8 cellular contexts compared by ENCODE assay signal in genomic region chr19:38619361-38620174, GRCh38. TPM values are rescaled to one million over a fixed set of nuclear protein-coding genes. Genes with fewer than 3 reads are reported as not detected.
A peak's percentile ranks its signal among the peaks of the same experiment; 100 is the strongest.
DNase-seq lines count a peak whose midpoint lies in the region; ATAC-seq, FAIRE-seq and TF ChIP-seq lines count a peak whose summit lies in the region.

No MANE protein-coding gene starts in this region.

- CTCF ChIA-PET in HepG2 (lab: Yijun Ruan, JAX; ENCODE audit: low intra/inter-chr PET ratio, low total read pairs): no interaction called here

- no peaks in the 10 kb centered on the region for H3K9me3 Mint-ChIP-seq in activated T-cell treated with anti-CD3 and anti-CD28 coated beads, Interleukin-2, amount 50 U/mL, for 24 hours

- no peak for TF ChIP-seq RAD21 in HepG2 (CRISPR knock-in tag; IDR thresholded peaks at IDR 0.05)

- no peaks in the 10 kb centered on the region for H3K27me3 Mint-ChIP-seq in activated T-cell treated with anti-CD3 and anti-CD28 coated beads, Interleukin-2, amount 50 U/mL, for 24 hours

- BruUV-seq in HepG2 (replicated peaks; lab: Mats Ljungman, UMichigan): TSS peak; percentile 82

- H3K4me1 ChIP-seq in ascending aorta (peaks cover 9 to 10% of the 10 kb centered on the region in 2 donors), HepG2 (ENCODE audit: insufficient read depth, low read length) (peaks cover 28% of the 10 kb centered on the region), tibial artery (peaks cover 0 to 25% (median 19%) of the 10 kb centered on the region in 4 donors)

- ATAC-seq in HepG2: no peak; the same call in 2 of the 3 replicates
- ATAC-seq in GM18519 (IDR thresholded peaks at IDR 0.05; ENCODE audit: low FRiP score, unreplicated experiment): no peak
- no peak for ATAC-seq in GM21367 (IDR thresholded peaks at IDR 0.05; ENCODE audit: unreplicated experiment)

- intact Hi-C loops in ascending aorta (cut with DNase I) (loop anchor here (1.0 to 5.0 kb wide), 7 partner anchors 27 to 280 kb away; partner anchors contain the start of genes ACTN4, ECH1, GGN and NFKBIB), HepG2 (cut with micrococcal nuclease; ENCODE audit: unreplicated experiment) (no loop called here), tibial artery (cut with DNase I; ENCODE audit: low total_unique reads) (loop anchor here (5.0 to 10.0 kb wide), 2 partner anchors 222 to 285 kb away; no protein-coding TSS in a partner anchor)

- FAIRE-seq in HepG2 (lab: Jason Lieb, UNC): no peak

- peak overlapping the region; percentile 99 for H3K27ac Mint-ChIP-seq in activated T-cell treated with anti-CD3 and anti-CD28 coated beads, Interleukin-2, amount 50 U/mL, for 24 hours

- POLR2A ChIA-PET in HepG2 (lab: Yijun Ruan, JAX): interaction anchor here (0.8 to 2.6 kb wide), 28 partner anchors 9 to 772 kb away, joined by 3 to 21 read pairs (median 6); partner anchors contain the start of genes ACTN4, ECH1, FAM98C and GGN

- H3K4me3 Mint-ChIP-seq in activated T-cell treated with anti-CD3 and anti-CD28 coated beads, Interleukin-2, amount 50 U/mL, for 24 hours: peak overlapping the region; percentile 99

- H3K79me2 ChIP-seq in HepG2 (ENCODE audit: insufficient read depth, low read length): peaks cover 15% of the 10 kb centered on the region

- no peak for TF ChIP-seq EP300 in HepG2 (IDR thresholded peaks at IDR 0.05; ENCODE audit: low read depth in 2 of 2, low read length in 2 of 2)
- no peak for TF ChIP-seq EP300 in HepG2 (CRISPR knock-in tag; IDR thresholded peaks at IDR 0.05; ENCODE audit: borderline replicate concordance)

- no peak overlapping the region for H2AFZ ChIP-seq in HepG2 (ENCODE audit: low read length)

- H3K4me1 Mint-ChIP-seq in activated T-cell treated with anti-CD3 and anti-CD28 coated beads, Interleukin-2, amount 50 U/mL, for 24 hours (ENCODE audit: low read depth): peaks cover 49% of the 10 kb centered on the region

- TF ChIP-seq CTCF in ascending aorta (IDR thresholded peaks at IDR 0.05) (no peak), HepG2 (CRISPR knock-in tag; IDR thresholded peaks at IDR 0.05) (no peak), tibial artery (IDR thresholded peaks at IDR 0.05) (no peak)

- H3K9me3 ChIP-seq in ascending aorta: no peaks in the 10 kb centered on the region
- H3K9me3 ChIP-seq in HepG2 (ENCODE audit: low read length): no peaks in the 10 kb centered on the region
- no peaks in the 10 kb centered on the region for H3K9me3 ChIP-seq in tibial artery

- no peak for DNase-seq in activated T-cell treated with anti-CD3 and anti-CD28 coated beads, Interleukin-2, amount 50 U/mL, for 24 hours
- DNase-seq in activated T-cell treated with anti-CD3 and anti-CD28 coated beads for 4 hours: no peak
- no peak for DNase-seq in ascending aorta (ENCODE audit: low spot score in 2 of 2)
- no peak for DNase-seq in HepG2 (ENCODE audit: low spot score)
- no peak for DNase-seq in tibial artery
- DNase-seq in SHP77 (lab: John Stamatoyannopoulos, UW): no peak

- 6% methylated on average over 19 of the region's 21 CpGs for WGBS in HepG2 (ENCODE audit: low lambda C conversion rate)

- no peaks in the 10 kb centered on the region for H3K27me3 ChIP-seq in ascending aorta
- H3K27me3 ChIP-seq in HepG2 (ENCODE audit: control insufficient read depth in 1 of 2, insufficient read depth in 2 of 2, low read length in 2 of 2): no peaks in the 10 kb centered on the region; a peak in 2 of 5 replicates
- no peaks in the 10 kb centered on the region for H3K27me3 ChIP-seq in tibial artery

- TF ChIP-seq POLR2A in HepG2 (IDR thresholded peaks at IDR 0.05; ENCODE audit: insufficient read depth in 1 of 2, low read depth in 2 of 2, low read length in 2 of 2): no peak

- peaks cover 94% of the 10 kb centered on the region for H3K36me3 Mint-ChIP-seq in activated T-cell treated with anti-CD3 and anti-CD28 coated beads, Interleukin-2, amount 50 U/mL, for 24 hours (ENCODE audit: low read depth)

- H3K36me3 ChIP-seq in ascending aorta (peaks cover 34 to 39% of the 10 kb centered on the region in 2 donors), HepG2 (replicated peaks in 1 of 2; ENCODE audit: control insufficient read depth in 1 of 2, insufficient read depth in 2 of 2, low read length in 2 of 2) (peaks cover 10 to 22% of the 10 kb centered on the region in 2 experiments; a peak in 4 of 5 replicates), tibial artery (peaks cover 39 to 44% (median 39%) of the 10 kb centered on the region in 3 donors)

- H3K27ac ChIP-seq in ascending aorta: peak overlapping the region; percentile 87 to 88
- H3K27ac ChIP-seq in HepG2 (ENCODE audit: extremely low read length, insufficient read depth, low read length): peak overlapping the region; percentile 66
- peak overlapping the region; percentile 80 to 83 for H3K27ac ChIP-seq in tibial artery

- H4K20me1 ChIP-seq in HepG2 (ENCODE audit: insufficient read depth, low read length): no peaks in the 10 kb centered on the region

- H3K9ac ChIP-seq in HepG2 (ENCODE audit: insufficient read depth, low read depth, low read length): peak overlapping the region; percentile 90

- peak overlapping the region; percentile 75 to 91 for H3K4me3 ChIP-seq in ascending aorta
- H3K4me3 ChIP-seq in HepG2 (replicated peaks in 1 of 3; ENCODE audit: insufficient read depth in 1 of 3, low read depth in 2 of 3, low read length in 3 of 3): peak overlapping the region; percentile 92 to 95 (median 94)
- H3K4me3 ChIP-seq in tibial artery: peak overlapping the region; percentile 90 to 98

- in situ Hi-C loops in HepG2 (cut with HindIII; ENCODE audit: extremely low pct_ligation_motif_present, low pct_unique_long_range_greater_than_20kb): no loop called here

- H3K4me2 ChIP-seq in HepG2 (ENCODE audit: low read depth, low read length): peak overlapping the region; percentile 92

RNA-seq across cellular contexts. Expression of gene EIF3K, which starts 0.6 kb away (rescaled TPM):
- total RNA-seq in ascending aorta (696 TPM), HepG2 (2016; rRNA removed; fragmentation: Illumina TruSeq; extraction: Trizol) (258 and 351 TPM in 2 replicates)
- 100 and 104 TPM in 2 replicates for total RNA-seq in HepG2 (2016; cell fraction: cytosol; rRNA removed; fragmentation: Illumina TruSeq; extraction: Trizol; ENCODE audit: low read depth)
- total RNA-seq in HepG2 (2016; cell fraction: insoluble cytoplasmic fraction; rRNA removed; fragmentation: Illumina TruSeq; extraction: Trizol): 260 and 364 TPM in 2 replicates
- total RNA-seq in HepG2 (2016; cell fraction: membrane; rRNA removed; fragmentation: Illumina TruSeq; extraction: Trizol): 174 and 175 TPM in 2 replicates
- total RNA-seq in HepG2 (2016; cell fraction: nucleus; rRNA removed; fragmentation: Illumina TruSeq; extraction: Trizol): 92.4 TPM in 2 replicates
- polyA plus RNA-seq in HepG2 (2011; rRNA removed): 179 and 230 TPM in 2 replicates
- polyA plus RNA-seq in HepG2 (2011; cell fraction: cytosol; rRNA removed): 271 and 427 TPM in 2 replicates
- polyA plus RNA-seq in HepG2 (2011; cell fraction: nucleus; rRNA removed): 210 and 224 TPM in 2 replicates
- polyA plus RNA-seq in HepG2 (2012): 171 and 172 TPM in 2 replicates
- 106 and 109 TPM in 2 replicates for polyA plus RNA-seq in HepG2 (2016; cell fraction: cytosol; fragmentation: Illumina TruSeq; extraction: Trizol; ENCODE audit: low read depth)
- 349 and 386 TPM in 2 replicates for polyA plus RNA-seq in HepG2 (2016; cell fraction: insoluble cytoplasmic fraction; fragmentation: Illumina TruSeq; extraction: Trizol; ENCODE audit: low read depth)
- 161 and 168 TPM in 2 replicates for polyA plus RNA-seq in HepG2 (2016; cell fraction: membrane; fragmentation: Illumina TruSeq; extraction: Trizol; ENCODE audit: low read depth)
- 163 and 169 TPM in 2 replicates for polyA plus RNA-seq in HepG2 (2016; cell fraction: nucleus; fragmentation: Illumina TruSeq; extraction: Trizol; ENCODE audit: insufficient read depth, low read depth)
- polyA minus RNA-seq in HepG2 (2011; rRNA and poly(A)+ RNA removed; ENCODE audit: low replicate concordance): 199 and 296 TPM in 2 replicates
- polyA minus RNA-seq in HepG2 (2011; cell fraction: cytosol; rRNA and poly(A)+ RNA removed): 94.6 and 127 TPM in 2 replicates
- 43.4 and 51.5 TPM in 2 replicates for polyA minus RNA-seq in HepG2 (2011; cell fraction: nucleus; rRNA and poly(A)+ RNA removed)

RNA-seq across cellular contexts. Expression of gene MAP4K1, which starts 1.8 kb away (rescaled TPM):
- total RNA-seq in ascending aorta (15.1 TPM), HepG2 (2016; rRNA removed; fragmentation: Illumina TruSeq; extraction: Trizol) (0.89 TPM in 1 of 2 replicates, not detected in the other)
- total RNA-seq in HepG2 (2016; cell fraction: cytosol; rRNA removed; fragmentation: Illumina TruSeq; extraction: Trizol; ENCODE audit: low read depth): not detected in 2 replicates
- total RNA-seq in HepG2 (2016; cell fraction: insoluble cytoplasmic fraction; rRNA removed; fragmentation: Illumina TruSeq; extraction: Trizol): 0.39 and 0.41 TPM in 2 replicates
- total RNA-seq in HepG2 (2016; cell fraction: membrane; rRNA removed; fragmentation: Illumina TruSeq; extraction: Trizol): 0.19 and 0.62 TPM in 2 replicates
- total RNA-seq in HepG2 (2016; cell fraction: nucleus; rRNA removed; fragmentation: Illumina TruSeq; extraction: Trizol): 0.60 TPM in 1 of 2 replicates, not detected in the other
- 0.24 and 0.35 TPM in 2 replicates for polyA plus RNA-seq in HepG2 (2011; rRNA removed)
- polyA plus RNA-seq in HepG2 (2011; cell fraction: cytosol; rRNA removed): 0.05 and 0.31 TPM in 2 replicates
- polyA plus RNA-seq in HepG2 (2011; cell fraction: nucleus; rRNA removed): 2.1 and 2.6 TPM in 2 replicates
- 0.44 and 0.64 TPM in 2 replicates for polyA plus RNA-seq in HepG2 (2012)
- polyA plus RNA-seq in HepG2 (2016; cell fraction: cytosol; fragmentation: Illumina TruSeq; extraction: Trizol; ENCODE audit: low read depth): not detected in 2 replicates
- polyA plus RNA-seq in HepG2 (2016; cell fraction: insoluble cytoplasmic fraction; fragmentation: Illumina TruSeq; extraction: Trizol; ENCODE audit: low read depth): 0.52 TPM in 1 of 2 replicates, not detected in the other
- not detected in 2 replicates for polyA plus RNA-seq in HepG2 (2016; cell fraction: membrane; fragmentation: Illumina TruSeq; extraction: Trizol; ENCODE audit: low read depth)
- 1.4 and 3.1 TPM in 2 replicates for polyA plus RNA-seq in HepG2 (2016; cell fraction: nucleus; fragmentation: Illumina TruSeq; extraction: Trizol; ENCODE audit: insufficient read depth, low read depth)
- polyA minus RNA-seq in HepG2 (2011; rRNA and poly(A)+ RNA removed; ENCODE audit: low replicate concordance): 0.91 TPM in 1 of 2 replicates, not detected in the other
- polyA minus RNA-seq in HepG2 (2011; cell fraction: cytosol; rRNA and poly(A)+ RNA removed): not detected in 2 replicates
- polyA minus RNA-seq in HepG2 (2011; cell fraction: nucleus; rRNA and poly(A)+ RNA removed): not detected in 2 replicates

RNA-seq across cellular contexts. Expression of gene ACTN4, which starts 27.9 kb away (rescaled TPM):
- total RNA-seq in ascending aorta (1,036 TPM), HepG2 (2016; rRNA removed; fragmentation: Illumina TruSeq; extraction: Trizol) (167 and 192 TPM in 2 replicates)
- 13.8 and 15.0 TPM in 2 replicates for total RNA-seq in HepG2 (2016; cell fraction: cytosol; rRNA removed; fragmentation: Illumina TruSeq; extraction: Trizol; ENCODE audit: low read depth)
- total RNA-seq in HepG2 (2016; cell fraction: insoluble cytoplasmic fraction; rRNA removed; fragmentation: Illumina TruSeq; extraction: Trizol): 122 and 176 TPM in 2 replicates
- 28.6 and 34.1 TPM in 2 replicates for total RNA-seq in HepG2 (2016; cell fraction: membrane; rRNA removed; fragmentation: Illumina TruSeq; extraction: Trizol)
- total RNA-seq in HepG2 (2016; cell fraction: nucleus; rRNA removed; fragmentation: Illumina TruSeq; extraction: Trizol): 148 and 165 TPM in 2 replicates
- polyA plus RNA-seq in HepG2 (2011; rRNA removed): 171 and 223 TPM in 2 replicates
- 82.2 and 91.7 TPM in 2 replicates for polyA plus RNA-seq in HepG2 (2011; cell fraction: cytosol; rRNA removed)
- 437 and 620 TPM in 2 replicates for polyA plus RNA-seq in HepG2 (2011; cell fraction: nucleus; rRNA removed)
- 222 and 260 TPM in 2 replicates for polyA plus RNA-seq in HepG2 (2012)
- polyA plus RNA-seq in HepG2 (2016; cell fraction: cytosol; fragmentation: Illumina TruSeq; extraction: Trizol; ENCODE audit: low read depth): 5.8 and 8.5 TPM in 2 replicates
- polyA plus RNA-seq in HepG2 (2016; cell fraction: insoluble cytoplasmic fraction; fragmentation: Illumina TruSeq; extraction: Trizol; ENCODE audit: low read depth): 192 and 256 TPM in 2 replicates
- 20.9 and 27.6 TPM in 2 replicates for polyA plus RNA-seq in HepG2 (2016; cell fraction: membrane; fragmentation: Illumina TruSeq; extraction: Trizol; ENCODE audit: low read depth)
- 435 and 441 TPM in 2 replicates for polyA plus RNA-seq in HepG2 (2016; cell fraction: nucleus; fragmentation: Illumina TruSeq; extraction: Trizol; ENCODE audit: insufficient read depth, low read depth)
- polyA minus RNA-seq in HepG2 (2011; rRNA and poly(A)+ RNA removed; ENCODE audit: low replicate concordance): 172 and 192 TPM in 2 replicates
- polyA minus RNA-seq in HepG2 (2011; cell fraction: cytosol; rRNA and poly(A)+ RNA removed): 86.2 and 95.5 TPM in 2 replicates
- polyA minus RNA-seq in HepG2 (2011; cell fraction: nucleus; rRNA and poly(A)+ RNA removed): 73.1 and 75.2 TPM in 2 replicates
